ENCODE assay signal across 8 cellular contexts in genomic region chr9:84953252-84953773, GRCh38.
"Had no signal": no experiment of that assay in that cellular context is flagged by ENCODE, and none has a peak within 500 bp of the region (broad histone marks: within the 10 kb centered on the region; RNA-seq: fewer than 3 reads in every experiment).

No MANE protein-coding gene starts in this region.

- H3K4me1 ChIP-seq: parathyroid adenoma had no signal

- H2AFZ ChIP-seq: hepatocyte had no signal

- H3K9me3 ChIP-seq: tibial artery had no signal

- DNase-seq: activated CD8-positive, alpha-beta memory T cell treated with anti-CD3 and anti-CD28 coated beads, Interleukin-2, amount 50 U/mL, for 4 hours; cortex of kidney; effector CD4-positive, alpha-beta T cell had no signal

- H3K27ac ChIP-seq: brain microvascular endothelial cell, hepatocyte, parathyroid adenoma had no signal

- H3K27me3 ChIP-seq: brain microvascular endothelial cell, hepatocyte, tibial artery had no signal

- H3K79me2 ChIP-seq: hepatocyte, parathyroid adenoma had no signal

- H3K9ac ChIP-seq: parathyroid adenoma had no signal

- H3K4me2 ChIP-seq: hepatocyte had no signal

- H3K4me3 ChIP-seq: hepatocyte, skin epidermis, tibial artery had no signal

- H3K36me3 ChIP-seq: brain microvascular endothelial cell, tibial artery had no signal
